9 cellular contexts compared by ENCODE assay signal in the genomic region with DNA sequence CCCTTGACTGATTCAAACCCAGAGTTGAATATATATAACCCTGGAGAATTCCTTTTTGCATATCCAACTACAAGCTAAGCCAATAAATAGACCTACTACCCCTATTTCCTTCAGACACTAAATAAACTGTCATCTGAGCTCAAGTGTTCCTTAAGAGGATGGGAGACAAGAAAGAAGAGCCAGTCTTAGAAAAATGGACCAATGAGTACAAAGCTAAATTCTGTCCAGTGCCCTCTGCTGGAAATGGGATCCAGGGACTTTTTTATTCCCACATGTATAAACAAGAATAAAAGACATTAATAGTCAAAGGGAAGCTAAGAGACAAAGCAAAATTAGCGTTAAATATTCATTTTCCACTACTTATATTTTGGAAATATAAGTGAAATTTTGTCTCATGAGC. TPM values are rescaled to one million over a fixed set of nuclear protein-coding genes. Genes with fewer than 3 reads are reported as not detected.
A peak's percentile ranks its signal among the peaks of the same experiment; 100 is the strongest.
DNase-seq lines count a peak whose midpoint lies in the region; ATAC-seq and TF ChIP-seq lines count a peak whose summit lies in the region.
"Had no signal": no experiment of that assay in that cellular context is flagged by ENCODE, and none has a peak within 500 bp of the region (broad histone marks: within the 10 kb centered on the region; RNA-seq: fewer than 3 reads in every experiment).

No MANE protein-coding gene starts in this region.

- CTCF ChIA-PET in activated naive CD4-positive, alpha-beta T cell treated with anti-CD3 and anti-CD28 coated beads for 36 hours (lab: Charles Lee): interaction anchor here (1.6 to 3.7 kb wide), 5 partner anchors 15 to 129 kb away, joined by 5 to 38 read pairs (median 18); no protein-coding TSS in a partner anchor
- CTCF ChIA-PET in T-cell (lab: Charles Lee): interaction anchor here (0.5 to 4.2 kb wide), 7 partner anchors 10 to 1039 kb away, joined by 3 to 23 read pairs (median 3); no protein-coding TSS in a partner anchor

- peak overlapping the region in 3 of 4 donors; percentile 95 to 100 (median 99) for H3K27ac ChIP-seq in tibial nerve

- peak in 1 of 5 experiments; percentile 20 for TF ChIP-seq CTCF in tibial nerve (IDR thresholded peaks at IDR 0.05)

- TF ChIP-seq EP300 in tibial nerve (IDR thresholded peaks at IDR 0.05): no peak

- POLR2A ChIA-PET in T-cell (lab: Charles Lee): interaction anchor here (0.5 to 1.3 kb wide), 5 partner anchors 29 to 119 kb away, joined by 3 to 4 read pairs (median 3); no protein-coding TSS in a partner anchor

- no peak overlapping the region for H3K4me3 Mint-ChIP-seq in activated naive CD4-positive, alpha-beta T cell treated with anti-CD3 and anti-CD28 coated beads for 36 hours
- no peak overlapping the region for H3K4me3 Mint-ChIP-seq in T-cell

- intact Hi-C loops in activated naive CD4-positive, alpha-beta T cell treated with anti-CD3 and anti-CD28 coated beads for 36 hours (cut with micrococcal nuclease): loop anchor here (10.0 kb wide), 1 partner anchor 547 kb away; the partner anchor contains the start of genes POLR1H and PPP1R11
- intact Hi-C loops in posterior cingulate gyrus (cut with DNase I): loop anchor here (5.0 kb wide), 1 partner anchor 40 kb away; the partner anchor contains the start of gene ABCF1

- peaks cover 57% of the 10 kb centered on the region for H3K4me1 Mint-ChIP-seq in activated naive CD4-positive, alpha-beta T cell treated with anti-CD3 and anti-CD28 coated beads for 36 hours (ENCODE audit: low read depth)
- H3K4me1 Mint-ChIP-seq in T-cell: peaks cover 61 to 71% (median 67%) of the 10 kb centered on the region in 3 donors

- DNase-seq in activated naive CD4-positive, alpha-beta T cell treated with anti-CD3 and anti-CD28 coated beads for 36 hours: no peak
- no peak for DNase-seq in activated naive CD4-positive, alpha-beta T cell treated with anti-CD3 and anti-CD28 coated beads, Interleukin-2, amount 50 U/mL, for 16 hours
- no peak for DNase-seq in T-cell
- DNase-seq in foreskin melanocyte: peak; percentile 33
- no peak for DNase-seq in tibial nerve (ENCODE audit: low spot score in 2 of 2)
- no peak for DNase-seq in GDM1 (lab: John Stamatoyannopoulos, UW)
- DNase-seq in posterior cingulate gyrus: no peak
- DNase-seq: NCI-H1436 treated with DMSO at 0.1 percent for 48 hours had no signal

- H3K27me3 ChIP-seq in tibial nerve: no peaks in the 10 kb centered on the region

- TF ChIP-seq POLR2A in tibial nerve (IDR thresholded peaks at IDR 0.05): no peak

- H3K4me3 ChIP-seq in tibial nerve: no peak overlapping the region

- H3K27ac Mint-ChIP-seq in activated naive CD4-positive, alpha-beta T cell treated with anti-CD3 and anti-CD28 coated beads for 36 hours: peak overlapping the region; percentile 95
- H3K27ac Mint-ChIP-seq in T-cell: peak overlapping the region; percentile 80 to 91

- H3K27me3 Mint-ChIP-seq in activated naive CD4-positive, alpha-beta T cell treated with anti-CD3 and anti-CD28 coated beads for 36 hours (ENCODE audit: low read depth): no peaks in the 10 kb centered on the region
- peaks cover 0 to 2% of the 10 kb centered on the region in 2 donors for H3K27me3 Mint-ChIP-seq in T-cell

- no peaks in the 10 kb centered on the region for H3K9me3 Mint-ChIP-seq in activated naive CD4-positive, alpha-beta T cell treated with anti-CD3 and anti-CD28 coated beads for 36 hours
- H3K9me3 Mint-ChIP-seq in T-cell: no peaks in the 10 kb centered on the region

- peaks cover 7 to 36% (median 8%) of the 10 kb centered on the region in 3 donors for H3K36me3 ChIP-seq in tibial nerve

- 68 to 79% methylated on average over 1 of the region's 1 CpG for WGBS in tibial nerve, 2 donors

- no peaks in the 10 kb centered on the region for H3K9me3 ChIP-seq in tibial nerve

- H3K36me3 Mint-ChIP-seq in activated naive CD4-positive, alpha-beta T cell treated with anti-CD3 and anti-CD28 coated beads for 36 hours (ENCODE audit: low read depth): peaks cover 66% of the 10 kb centered on the region
- H3K36me3 Mint-ChIP-seq in T-cell: peaks cover 49% of the 10 kb centered on the region

- peaks cover 0 to 60% (median 39%) of the 10 kb centered on the region in 4 donors for H3K4me1 ChIP-seq in tibial nerve

- ATAC-seq in T-cell (replicated peaks in 1 of 4) (no peak), HG03571 (IDR thresholded peaks at IDR 0.05; ENCODE audit: unreplicated experiment) (no peak)

RNA-seq across cellular contexts. Expression of gene PPP1R10, which starts 4.8 kb away (rescaled TPM):
- total RNA-seq in activated naive CD4-positive, alpha-beta T cell treated with anti-CD3 and anti-CD28 coated beads for 36 hours: 10 to 100 TPM; 47.1 to 49.1 TPM
- total RNA-seq in T-cell: 100 to 1,000 TPM; 104 to 170 (median 163) TPM
- 10 to 100 TPM; 29.4 to 48.6 (median 39.3) TPM for total RNA-seq in tibial nerve

RNA-seq across cellular contexts. Expression of gene MRPS18B, which starts 5.4 kb away (rescaled TPM):
- total RNA-seq in activated naive CD4-positive, alpha-beta T cell treated with anti-CD3 and anti-CD28 coated beads for 36 hours: 100 to 1,000 TPM; 118 to 120 TPM
- total RNA-seq in T-cell (10 to 100 TPM; 20.7 to 55.5 (median 50.2) TPM), tibial nerve (10 to 100 TPM; 36.9 to 67.7 (median 50.3) TPM)

RNA-seq across cellular contexts. Expression of gene ATAT1, which starts 14.5 kb away (rescaled TPM):
- 1 to 10 TPM; 6.9 to 7.5 TPM for total RNA-seq in activated naive CD4-positive, alpha-beta T cell treated with anti-CD3 and anti-CD28 coated beads for 36 hours
- total RNA-seq in T-cell (10 to 100 TPM in 4 of 5 donors, 1 to 10 TPM in 1; 6.9 to 11.8 (median 10.4) TPM), tibial nerve (10 to 100 TPM in 1 of 4 donors, 1 to 10 TPM in 3; 5.5 to 18.0 (median 7.7) TPM)

RNA-seq across cellular contexts. Expression of gene C6orf136, which starts 34.7 kb away (rescaled TPM):
- total RNA-seq in activated naive CD4-positive, alpha-beta T cell treated with anti-CD3 and anti-CD28 coated beads for 36 hours: 10 to 100 TPM; 33.6 TPM
- total RNA-seq in T-cell (10 to 100 TPM; 24.5 to 39.8 (median 31.4) TPM), tibial nerve (10 to 100 TPM; 13.5 to 21.4 (median 20.7) TPM)

RNA-seq across cellular contexts. Expression of gene ABCF1, which starts 41.0 kb away (rescaled TPM):
- total RNA-seq in activated naive CD4-positive, alpha-beta T cell treated with anti-CD3 and anti-CD28 coated beads for 36 hours: 10 to 100 TPM; 79.5 to 82.7 TPM
- total RNA-seq in T-cell (10 to 100 TPM; 61.1 to 89.9 (median 73.8) TPM), tibial nerve (10 to 100 TPM; 31.4 to 64.5 (median 36.9) TPM)
